Comparison of ENCODE assay signal across 8 cellular contexts in the genomic region with DNA sequence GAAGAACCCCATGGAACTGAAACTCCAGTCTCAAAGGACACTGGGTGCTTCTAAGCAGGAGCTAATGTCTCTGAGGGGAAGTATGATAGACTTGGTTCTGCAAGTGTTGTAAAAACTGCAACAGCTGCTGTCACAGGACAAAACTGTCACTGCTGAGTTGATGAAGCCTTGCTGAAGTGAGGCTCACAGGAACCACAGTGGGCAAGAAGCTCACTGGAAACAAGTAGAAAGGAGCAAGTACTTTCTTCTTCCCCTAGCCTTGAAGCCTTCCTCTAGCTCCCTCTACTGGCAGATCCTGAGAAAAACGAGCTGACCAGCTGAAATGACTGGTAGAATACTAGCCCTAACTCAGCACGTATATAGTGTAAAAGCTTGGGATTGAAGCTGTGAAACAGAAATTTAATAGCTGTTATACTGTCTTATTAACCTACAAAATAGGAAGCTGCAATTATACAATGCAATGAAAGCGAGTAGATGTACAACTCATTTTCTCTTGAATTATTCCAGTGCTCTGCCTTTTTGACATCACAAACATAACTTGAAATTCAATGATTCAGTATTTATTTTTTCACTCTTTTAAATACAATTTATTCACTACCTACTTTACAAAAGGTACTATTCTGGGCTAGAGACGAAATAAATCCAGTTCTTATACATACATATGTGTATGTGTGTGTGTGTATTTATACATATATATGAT.
DNase-seq lines count a peak whose midpoint lies in the region; ATAC-seq and TF ChIP-seq lines count a peak whose summit lies in the region.

No MANE protein-coding gene starts in this region.

- H3K27me3 Mint-ChIP-seq in endothelial cell (ENCODE audit: unreplicated experiment), result no peaks in the 10 kb centered on the region

- H3K27me3 ChIP-seq in thoracic aorta (replicated peaks; ENCODE audit: insufficient read depth), result no peaks in the 10 kb centered on the region

- H3K4me1 Mint-ChIP-seq in endothelial cell (ENCODE audit: unreplicated experiment), result peaks cover 5% of the 10 kb centered on the region

- H3K4me1 ChIP-seq in thoracic aorta (ENCODE audit: control insufficient read depth in 1 of 2, low read depth in 2 of 2), result no peaks in the 10 kb centered on the region

- ATAC-seq in GM19395 (IDR thresholded peaks at IDR 0.05; ENCODE audit: unreplicated experiment), result peak; percentile 96
- peak; percentile 94 for ATAC-seq in HG03378 (IDR thresholded peaks at IDR 0.05; ENCODE audit: unreplicated experiment)
- peak; percentile 55 for ATAC-seq in thoracic aorta (ENCODE audit: insufficient number of reproducible peaks, low FRiP score, low read depth)

- TF ChIP-seq CTCF in endothelial cell (IDR thresholded peaks at IDR 0.05; ENCODE audit: unreplicated experiment) (peak; percentile 84), thoracic aorta (IDR thresholded peaks at IDR 0.05) (peak; percentile 62)

- H3K9me3 ChIP-seq in thoracic aorta, result no peaks in the 10 kb centered on the region

- H3K36me3 ChIP-seq in thoracic aorta, result no peaks in the 10 kb centered on the region

- H3K27ac Mint-ChIP-seq in endothelial cell (ENCODE audit: unreplicated experiment), result no peak overlapping the region

- H3K4me3 Mint-ChIP-seq in endothelial cell (ENCODE audit: unreplicated experiment), result no peak overlapping the region

- H3K27ac ChIP-seq in thoracic aorta, result no peak overlapping the region

- no peak overlapping the region for H3K4me3 ChIP-seq in thoracic aorta

- H3K36me3 Mint-ChIP-seq in endothelial cell (ENCODE audit: low read depth, unreplicated experiment), result no peaks in the 10 kb centered on the region

- no peaks in the 10 kb centered on the region for H3K9me3 Mint-ChIP-seq in endothelial cell (ENCODE audit: unreplicated experiment)

- peak; percentile 86 for DNase-seq in DMS 273 (lab: John Stamatoyannopoulos, UW; ENCODE audit: unreplicated experiment)
- DNase-seq in NCI-H524 treated with DMSO at 0.1 percent for 48 hours (lab: John Stamatoyannopoulos, UW), result peak; percentile 44
- peak; percentile 38 to 53 for DNase-seq in activated CD4-positive, alpha-beta T cell treated with anti-CD3 and anti-CD28 coated beads, Interleukin-2, amount 50 U/mL, for 48 hours
- DNase-seq in endothelial cell (ENCODE audit: low spot score), result peak; percentile 79
- DNase-seq in midbrain (lab: John Stamatoyannopoulos, UW), result peak; percentile 83
- DNase-seq in thoracic aorta (ENCODE audit: low spot score), result no peak
